9 cellular contexts compared by ENCODE assay signal in the genomic region with DNA sequence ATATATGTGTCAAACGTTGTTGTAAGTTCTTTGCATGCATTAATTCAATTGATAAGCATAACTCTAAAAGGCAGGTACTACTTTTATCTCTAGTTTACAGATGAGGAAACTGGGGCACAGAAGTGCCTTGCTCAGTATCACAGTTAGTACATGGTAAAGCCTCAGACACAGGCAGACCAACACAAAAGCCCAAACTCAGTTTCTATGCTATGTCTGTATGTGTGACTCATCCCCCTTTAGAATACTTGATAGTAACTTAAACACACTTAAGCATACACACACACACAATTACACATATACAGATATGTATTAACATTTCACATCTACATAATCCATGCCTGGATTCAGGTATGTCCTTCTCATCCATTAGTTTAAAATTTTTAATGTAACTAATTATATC.
DNase-seq lines count a peak whose midpoint lies in the region; ATAC-seq, FAIRE-seq and TF ChIP-seq lines count a peak whose summit lies in the region.
"Had no signal": no experiment of that assay in that cellular context is flagged by ENCODE, and none has a peak within 500 bp of the region (broad histone marks: within the 10 kb centered on the region; RNA-seq: fewer than 3 reads in every experiment).

No MANE protein-coding gene starts in this region.

- H3K27me3 ChIP-seq in GM12878 (replicated peaks in 1 of 2; ENCODE audit: control insufficient read depth in 2 of 2, insufficient read depth in 2 of 2, low read length in 1 of 2) = no peaks in the 10 kb centered on the region
- H3K27me3 ChIP-seq in testis = no peaks in the 10 kb centered on the region
- H3K27me3 ChIP-seq in adrenal gland = no peaks in the 10 kb centered on the region

- no peaks in the 10 kb centered on the region for H3K27me3 Mint-ChIP-seq in nephron (ENCODE audit: low read depth)

- ATAC-seq in GM18867 (IDR thresholded peaks at IDR 0.05; ENCODE audit: unreplicated experiment) (peak; percentile 58), HG03342 (IDR thresholded peaks at IDR 0.05; ENCODE audit: unreplicated experiment) (peak; percentile 46), GM12878 (peak; percentile 89), HG02642 (IDR thresholded peaks at IDR 0.05; ENCODE audit: poor library complexity, unreplicated experiment) (no peak)

- no peaks in the 10 kb centered on the region for H3K36me3 Mint-ChIP-seq in nephron (ENCODE audit: low read depth)

- CTCF ChIA-PET in GM12878 (lab: Yijun Ruan, JAX) = no interaction called here

- RAD21 ChIA-PET in GM12878 (lab: Charles Lee; ENCODE audit: unreplicated experiment) = interaction anchor here (0.9 to 1.0 kb wide), 2 partner anchors 32 to 95 kb away, joined by 3 to 4 read pairs; no protein-coding TSS in a partner anchor

- TF ChIP-seq RAD21 in GM12878 (IDR thresholded peaks at IDR 0.05; ENCODE audit: insufficient read depth, low read depth, low read length) = no peak

- no peak overlapping the region for H3K27ac ChIP-seq in GM12878 (ENCODE audit: control insufficient read depth, insufficient read depth)
- peak overlapping the region in 1 of 2 donors; percentile 85 for H3K27ac ChIP-seq in testis
- H3K27ac ChIP-seq in adrenal gland = peak overlapping the region in 2 of 5 donors; percentile 49 to 73

- TF ChIP-seq POLR2A in GM12878 (IDR thresholded peaks at IDR 0.05; ENCODE audit: low read depth, low read length) (no peak), testis (IDR thresholded peaks at IDR 0.05) (no peak), adrenal gland (IDR thresholded peaks at IDR 0.05) (no peak)

- H3K4me3 ChIP-seq in GM12878 (no peak overlapping the region), testis (no peak overlapping the region), adrenal gland (peak overlapping the region in 1 of 4 donors; percentile 3)

- no peak overlapping the region for H2AFZ ChIP-seq in GM12878 (ENCODE audit: control insufficient read depth, low read depth, low read length)

- no peak overlapping the region for H3K9ac ChIP-seq in GM12878 (ENCODE audit: control insufficient read depth, insufficient read depth, low read length)

- no peaks in the 10 kb centered on the region for H3K79me2 ChIP-seq in GM12878 (ENCODE audit: control insufficient read depth, insufficient read depth, low read length)

- POLR2A ChIA-PET in GM12878 (lab: Charles Lee) = interaction anchor here (0.5 to 1.0 kb wide), 2 partner anchors 30 to 155 kb away, joined by 3 to 4 read pairs; no protein-coding TSS in a partner anchor

- H4K20me1 ChIP-seq in GM12878 (ENCODE audit: control insufficient read depth, insufficient read depth) = no peaks in the 10 kb centered on the region

- DNase-seq in GM12878 (ENCODE audit: low read depth, low spot score) (no peak), testis (no peak), pons (ENCODE audit: low spot score) (no peak), adrenal gland (no peak)
- DNase-seq: NCI-H1092 had no signal

- no peaks in the 10 kb centered on the region for H3K4me1 ChIP-seq in GM12878 (ENCODE audit: control insufficient read depth, insufficient read depth, low read length)
- H3K4me1 ChIP-seq in testis = peaks cover 31% of the 10 kb centered on the region
- H3K4me1 ChIP-seq in adrenal gland (replicated peaks in 1 of 2) = peaks cover 3 to 4% of the 10 kb centered on the region in 2 donors

- no peak for FAIRE-seq in GM12878 (lab: Jason Lieb, UNC)

- no TSS peak for BruUV-seq in GM12878 (replicated peaks; lab: Mats Ljungman, UMichigan)

- SMC1A ChIA-PET in GM12878 (lab: Charles Lee; ENCODE audit: uncharacterized antibody, unreplicated experiment) = interaction anchor here (0.9 to 1.3 kb wide), 3 partner anchors 12 to 30 kb away, joined by 4 to 5 read pairs (median 4); no protein-coding TSS in a partner anchor

- H3K9me3 ChIP-seq in GM12878 (replicated peaks; ENCODE audit: control insufficient read depth, insufficient read depth, low read length) = no peaks in the 10 kb centered on the region
- H3K9me3 ChIP-seq in testis = no peaks in the 10 kb centered on the region
- H3K9me3 ChIP-seq in adrenal gland (replicated peaks in 1 of 3) = no peaks in the 10 kb centered on the region

- peak overlapping the region in 2 of 3 experiments; percentile 61 to 67 for H3K27ac Mint-ChIP-seq in nephron

- H3K4me1 Mint-ChIP-seq in nephron = peaks cover 10% of the 10 kb centered on the region

- intact Hi-C loops in GM12878 (cut with micrococcal nuclease; ENCODE audit: unreplicated experiment) (loop anchor here (2.0 kb wide), 1 partner anchor 32 kb away; no protein-coding TSS in a partner anchor), testis (cut with DNase I; ENCODE audit: low total_unique reads) (no loop called here), adrenal gland (cut with DNase I) (no loop called here)

- H3K9me3 Mint-ChIP-seq in nephron = no peaks in the 10 kb centered on the region

- TF ChIP-seq EP300 in GM12878 (IDR thresholded peaks at IDR 0.05; ENCODE audit: borderline replicate concordance in 1 of 2, control insufficient read depth in 1 of 2, low read depth in 2 of 2, low read length in 2 of 2) = no peak

- TF ChIP-seq CTCF in GM12878 (IDR thresholded peaks at IDR 0.05 in 2 of 3, conservative IDR thresholded peaks at IDR 0.05 in 1 of 3; ENCODE audit: control insufficient read depth in 2 of 3, extremely low read depth in 1 of 3, insufficient read depth in 1 of 3, low read depth in 3 of 3, low read length in 3 of 3) = no peak
- TF ChIP-seq CTCF in nephron (IDR thresholded peaks at IDR 0.05; ENCODE audit: unreplicated experiment in 3 of 3) = no peak
- no peak for TF ChIP-seq CTCF in testis (IDR thresholded peaks at IDR 0.05)
- no peak for TF ChIP-seq CTCF in adrenal gland (IDR thresholded peaks at IDR 0.05)

- in situ Hi-C loops in GM12878 (cut with MboI) = no loop called here

- WGBS in GM12878 (ENCODE audit: insufficient coverage, insufficient replicate concordance, low lambda C conversion rate, missing lambda C conversion rate) = 0% methylated on average over 1 of the region's 1 CpG
- 60 to 61% methylated on average over 1 of the region's 1 CpG for WGBS in testis, 2 donors
- WGBS in adrenal gland, 4 donors = 45 to 74% (median 63%) methylated on average over 1 of the region's 1 CpG

- H3K4me2 ChIP-seq in GM12878 (ENCODE audit: control insufficient read depth, insufficient read depth) = no peak overlapping the region

- H3K4me3 Mint-ChIP-seq in nephron = no peak overlapping the region

- H3K36me3 ChIP-seq in GM12878 (ENCODE audit: control insufficient read depth in 2 of 2, insufficient read depth in 2 of 2, low read length in 1 of 2) (no peaks in the 10 kb centered on the region), testis (ENCODE audit: low read depth, missing control alignments) (no peaks in the 10 kb centered on the region), adrenal gland (replicated peaks in 1 of 2) (no peaks in the 10 kb centered on the region)

TF ChIP-seq in GM12878, 131 proteins besides CTCF, POLR2A, EP300 and RAD21:
- TF ChIP-seq SREBF1 (IDR thresholded peaks at IDR 0.05; ENCODE audit: low read length) (no peak), POU2F2 (IDR thresholded peaks at IDR 0.05; ENCODE audit: borderline replicate concordance, low read depth, low read length) (no peak), SMAD5 (IDR thresholded peaks at IDR 0.05; ENCODE audit: low read depth) (no peak), CREB1 (IDR thresholded peaks at IDR 0.05; ENCODE audit: low read depth) (no peak), PML (IDR thresholded peaks at IDR 0.05; ENCODE audit: low read length) (no peak), SUZ12 (IDR thresholded peaks at IDR 0.05; ENCODE audit: unreplicated experiment) (no peak), IKZF1 (conservative IDR thresholded peaks at IDR 0.05) (no peak), CBFB (IDR thresholded peaks at IDR 0.05; ENCODE audit: low read depth) (no peak), NFXL1 (IDR thresholded peaks at IDR 0.05; ENCODE audit: borderline replicate concordance) (no peak), GATAD2B (conservative IDR thresholded peaks at IDR 0.05; ENCODE audit: low read depth) (no peak), CREM (IDR thresholded peaks at IDR 0.05; ENCODE audit: low read depth) (no peak), KDM1A (IDR thresholded peaks at IDR 0.05; ENCODE audit: borderline replicate concordance) (no peak), EZH2 (IDR thresholded peaks at IDR 0.05; ENCODE audit: borderline replicate concordance, control insufficient read depth, low read depth, low read length) (no peak), NR2C1 (IDR thresholded peaks at IDR 0.05) (no peak)
- TF ChIP-seq, protein P1, sequence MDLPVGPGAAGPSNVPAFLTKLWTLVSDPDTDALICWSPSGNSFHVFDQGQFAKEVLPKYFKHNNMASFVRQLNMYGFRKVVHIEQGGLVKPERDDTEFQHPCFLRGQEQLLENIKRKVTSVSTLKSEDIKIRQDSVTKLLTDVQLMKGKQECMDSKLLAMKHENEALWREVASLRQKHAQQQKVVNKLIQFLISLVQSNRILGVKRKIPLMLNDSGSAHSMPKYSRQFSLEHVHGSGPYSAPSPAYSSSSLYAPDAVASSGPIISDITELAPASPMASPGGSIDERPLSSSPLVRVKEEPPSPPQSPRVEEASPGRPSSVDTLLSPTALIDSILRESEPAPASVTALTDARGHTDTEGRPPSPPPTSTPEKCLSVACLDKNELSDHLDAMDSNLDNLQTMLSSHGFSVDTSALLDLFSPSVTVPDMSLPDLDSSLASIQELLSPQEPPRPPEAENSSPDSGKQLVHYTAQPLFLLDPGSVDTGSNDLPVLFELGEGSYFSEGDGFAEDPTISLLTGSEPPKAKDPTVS (IDR thresholded peaks at IDR 0.05; ENCODE audit: low read depth, low read length) = no peak
- TF ChIP-seq, protein P2, sequence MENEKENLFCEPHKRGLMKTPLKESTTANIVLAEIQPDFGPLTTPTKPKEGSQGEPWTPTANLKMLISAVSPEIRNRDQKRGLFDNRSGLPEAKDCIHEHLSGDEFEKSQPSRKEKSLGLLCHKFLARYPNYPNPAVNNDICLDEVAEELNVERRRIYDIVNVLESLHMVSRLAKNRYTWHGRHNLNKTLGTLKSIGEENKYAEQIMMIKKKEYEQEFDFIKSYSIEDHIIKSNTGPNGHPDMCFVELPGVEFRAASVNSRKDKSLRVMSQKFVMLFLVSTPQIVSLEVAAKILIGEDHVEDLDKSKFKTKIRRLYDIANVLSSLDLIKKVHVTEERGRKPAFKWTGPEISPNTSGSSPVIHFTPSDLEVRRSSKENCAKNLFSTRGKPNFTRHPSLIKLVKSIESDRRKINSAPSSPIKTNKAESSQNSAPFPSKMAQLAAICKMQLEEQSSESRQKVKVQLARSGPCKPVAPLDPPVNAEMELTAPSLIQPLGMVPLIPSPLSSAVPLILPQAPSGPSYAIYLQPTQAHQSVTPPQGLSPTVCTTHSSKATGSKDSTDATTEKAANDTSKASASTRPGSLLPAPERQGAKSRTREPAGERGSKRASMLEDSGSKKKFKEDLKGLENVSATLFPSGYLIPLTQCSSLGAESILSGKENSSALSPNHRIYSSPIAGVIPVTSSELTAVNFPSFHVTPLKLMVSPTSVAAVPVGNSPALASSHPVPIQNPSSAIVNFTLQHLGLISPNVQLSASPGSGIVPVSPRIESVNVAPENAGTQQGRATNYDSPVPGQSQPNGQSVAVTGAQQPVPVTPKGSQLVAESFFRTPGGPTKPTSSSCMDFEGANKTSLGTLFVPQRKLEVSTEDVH (IDR thresholded peaks at IDR 0.05; ENCODE audit: low read depth, partially characterized antibody) = no peak
